23 cellular contexts compared by ENCODE assay signal in the genomic region with DNA sequence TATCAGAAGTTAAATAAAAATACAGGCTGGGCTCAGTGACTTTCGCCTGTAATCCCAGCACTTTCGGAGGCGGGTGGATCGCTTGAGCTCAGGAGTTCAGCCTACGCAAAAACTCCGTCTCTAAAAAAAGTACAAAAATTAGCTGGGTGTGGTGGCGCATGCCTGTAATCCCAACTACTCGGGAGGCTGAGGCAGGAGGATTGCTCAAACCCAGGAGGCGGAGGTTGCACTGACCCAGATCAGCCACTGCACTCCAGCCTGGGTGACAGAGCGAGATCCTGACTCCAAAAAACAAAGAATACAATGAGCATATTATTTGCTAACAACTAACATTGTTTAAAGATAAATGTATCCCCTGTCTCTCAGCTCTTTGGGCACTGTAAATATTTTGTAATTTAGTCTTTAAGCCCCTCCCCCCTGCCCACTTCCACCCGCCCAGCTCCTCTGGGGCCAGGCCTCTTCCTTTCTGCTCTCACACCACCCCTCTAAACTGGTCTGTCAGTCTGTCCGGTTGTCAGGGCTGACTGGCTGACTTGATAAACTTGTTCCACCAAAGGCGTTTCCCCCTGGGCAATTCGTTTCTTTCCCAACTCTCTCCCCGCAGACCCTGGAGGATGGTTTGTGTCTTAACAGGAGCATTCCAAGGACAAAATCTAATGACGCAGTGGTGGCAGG.
DNase-seq lines count a peak whose midpoint lies in the region; ATAC-seq and TF ChIP-seq lines count a peak whose summit lies in the region.
"Had no signal": no experiment of that assay in that cellular context is flagged by ENCODE, and none has a peak within 500 bp of the region (broad histone marks: within the 10 kb centered on the region; RNA-seq: fewer than 3 reads in every experiment).

No MANE protein-coding gene starts in this region.

- H3K9me3 ChIP-seq in testis (no peaks in the 10 kb centered on the region), SK-N-SH (no peaks in the 10 kb centered on the region), GM23248 (ENCODE audit: low read depth) (no peaks in the 10 kb centered on the region)
- H3K9me3 ChIP-seq: pancreas, transverse colon had no signal

- 75 to 79% methylated on average over 16 of the region's 16 CpGs for WGBS in testis, 2 donors
- 90% methylated on average over 16 of the region's 16 CpGs for WGBS in SK-N-SH (ENCODE audit: low lambda C conversion rate)
- WGBS in GM23248 (ENCODE audit: low coverage in 1 of 2, low lambda C conversion rate in 2 of 2, missing lambda C conversion rate in 2 of 2), 2 experiments = 97 to 99% methylated on average over 16 of the region's 16 CpGs

- H3K27me3 ChIP-seq in testis = no peaks in the 10 kb centered on the region
- H3K27me3 ChIP-seq in SK-N-SH (ENCODE audit: insufficient read depth) = no peaks in the 10 kb centered on the region
- H3K27me3 ChIP-seq in GM23248 (replicated peaks; ENCODE audit: insufficient read depth) = no peaks in the 10 kb centered on the region
- H3K27me3 ChIP-seq: brain microvascular endothelial cell, pancreas, transverse colon had no signal

- H3K4me1 ChIP-seq in testis (peaks cover 65% of the 10 kb centered on the region), SK-N-SH (ENCODE audit: control insufficient read depth in 1 of 2, insufficient read depth in 2 of 2, low read depth in 1 of 2, low read length in 1 of 2) (peaks cover 11 to 18% of the 10 kb centered on the region in 2 experiments; a peak in 3 of 4 replicates), GM23248 (ENCODE audit: insufficient read depth) (peaks cover 26% of the 10 kb centered on the region)
- H3K4me1 ChIP-seq: pancreas had no signal

- H3F3A ChIP-seq in SK-N-SH (replicated peaks; ENCODE audit: insufficient read depth) = no peaks in the 10 kb centered on the region
- peaks cover 24% of the 10 kb centered on the region for H3F3A ChIP-seq in GM23248 (ENCODE audit: insufficient read depth)

- peak; percentile 41 for DNase-seq in MV-4-11 (lab: John Stamatoyannopoulos, UW)
- peak in 37 of 61 donors; percentile 15 to 69 (median 43) for DNase-seq in caudate nucleus (lab: John Stamatoyannopoulos, UW)
- DNase-seq in midbrain (lab: John Stamatoyannopoulos, UW) = peak; percentile 83
- DNase-seq in testis = peak; percentile 37
- DNase-seq in SK-N-SH = no peak
- DNase-seq in GM23248 = no peak
- DNase-seq: activated CD4-positive, alpha-beta T cell treated with anti-CD3 and anti-CD28 coated beads for 48 hours; activated CD8-positive, alpha-beta memory T cell treated with anti-CD3 and anti-CD28 coated beads, Interleukin-2, amount 10 ng/mL, durations not matched to agents 7 days and 5 days; brain microvascular endothelial cell; COR-L47; dermis blood vessel endothelial cell; foreskin fibroblast; kidney; mammary epithelial cell; NCI-H1105; NCI-H510A treated with DMSO at 0.1 percent for 48 hours; NK-92 treated with Interleukin-12 subunit alpha and Interleukin-12 subunit beta, amount 100 ng/mL, for 24 hours; pancreas; transverse colon had no signal

- no peak for TF ChIP-seq EP300 in SK-N-SH (IDR thresholded peaks at IDR 0.05; ENCODE audit: borderline replicate concordance in 1 of 2, low read depth in 1 of 2, low read length in 1 of 2)

- H3K79me2 ChIP-seq in SK-N-SH (ENCODE audit: insufficient read depth) = no peaks in the 10 kb centered on the region
- H3K79me2 ChIP-seq in GM23248 (ENCODE audit: insufficient read depth) = no peaks in the 10 kb centered on the region

- in situ Hi-C loops in GM23248 (cut with MboI) = no loop called here

- POLR2A ChIA-PET in SK-N-SH (lab: Yijun Ruan, JAX) = no interaction called here

- H3K4me3 ChIP-seq in testis = no peak overlapping the region
- H3K4me3 ChIP-seq in SK-N-SH (ENCODE audit: low read depth in 2 of 2, low read length in 1 of 2) = no peak overlapping the region
- no peak overlapping the region for H3K4me3 ChIP-seq in GM23248
- H3K4me3 ChIP-seq: pancreas, transverse colon had no signal

- H3K27ac ChIP-seq in caudate nucleus (ENCODE audit: low read depth, low read length) (peak overlapping the region; percentile 97), testis (peak overlapping the region; percentile 31 to 47), SK-N-SH (ENCODE audit: low read depth in 2 of 2, low read length in 1 of 2) (no peak overlapping the region), GM23248 (no peak overlapping the region)
- H3K27ac ChIP-seq: brain microvascular endothelial cell, KMS-11, pancreas had no signal

- TF ChIP-seq CTCF in testis (IDR thresholded peaks at IDR 0.05) = no peak
- no peak for TF ChIP-seq CTCF in SK-N-SH (IDR thresholded peaks at IDR 0.05)

- H3K4me2 ChIP-seq in SK-N-SH = no peak overlapping the region
- no peak overlapping the region for H3K4me2 ChIP-seq in GM23248 (ENCODE audit: unreplicated experiment)
- H3K4me2 ChIP-seq: KMS-11 had no signal

- intact Hi-C loops in testis (cut with DNase I; ENCODE audit: low total_unique reads) = no loop called here

- no peaks in the 10 kb centered on the region for H3K9me2 ChIP-seq in SK-N-SH
- no peaks in the 10 kb centered on the region for H3K9me2 ChIP-seq in GM23248 (ENCODE audit: insufficient read depth)

- ATAC-seq in GM21825 (IDR thresholded peaks at IDR 0.05; ENCODE audit: unreplicated experiment) = no peak
- ATAC-seq: activated CD8-positive, alpha-beta memory T cell treated with anti-CD3 and anti-CD28 coated beads, Interleukin-2, amount 10 ng/mL, durations not matched to agents 7 days and 5 days; HCT116; pancreas; stimulated activated effector memory CD8-positive, alpha-beta T cell treated with anti-CD3 and anti-CD28 coated beads, Interleukin-12 subunit alpha, Interleukin-12 subunit beta, amount 100 ng/mL, for 72 hours had no signal

- CTCF ChIA-PET in SK-N-SH (lab: Yijun Ruan, JAX) = no interaction called here

- no peak for TF ChIP-seq POLR2A in testis (IDR thresholded peaks at IDR 0.05)

- no peak overlapping the region for H3K9ac ChIP-seq in SK-N-SH
- H3K9ac ChIP-seq in GM23248 = no peak overlapping the region
- H3K9ac ChIP-seq: KMS-11 had no signal

- H3K36me3 ChIP-seq in testis (ENCODE audit: low read depth, missing control alignments) (no peaks in the 10 kb centered on the region), SK-N-SH (replicated peaks in 1 of 2; ENCODE audit: control insufficient read depth in 1 of 2, insufficient read depth in 2 of 2, low read length in 1 of 2) (no peaks in the 10 kb centered on the region), GM23248 (ENCODE audit: low read depth) (no peaks in the 10 kb centered on the region)
- H3K36me3 ChIP-seq: brain microvascular endothelial cell, pancreas, transverse colon had no signal

- H2AFZ ChIP-seq in SK-N-SH (ENCODE audit: low read depth) = no peak overlapping the region
- no peak overlapping the region for H2AFZ ChIP-seq in GM23248

- no peak for TF ChIP-seq RAD21 in SK-N-SH (IDR thresholded peaks at IDR 0.05; ENCODE audit: low read length)

- H4K20me1 ChIP-seq in SK-N-SH (ENCODE audit: insufficient read depth) (no peaks in the 10 kb centered on the region), GM23248 (ENCODE audit: insufficient read depth) (no peaks in the 10 kb centered on the region)

TF ChIP-seq in SK-N-SH, 30 proteins besides CTCF, POLR2A, EP300 and RAD21:
- TF ChIP-seq, protein P1, sequence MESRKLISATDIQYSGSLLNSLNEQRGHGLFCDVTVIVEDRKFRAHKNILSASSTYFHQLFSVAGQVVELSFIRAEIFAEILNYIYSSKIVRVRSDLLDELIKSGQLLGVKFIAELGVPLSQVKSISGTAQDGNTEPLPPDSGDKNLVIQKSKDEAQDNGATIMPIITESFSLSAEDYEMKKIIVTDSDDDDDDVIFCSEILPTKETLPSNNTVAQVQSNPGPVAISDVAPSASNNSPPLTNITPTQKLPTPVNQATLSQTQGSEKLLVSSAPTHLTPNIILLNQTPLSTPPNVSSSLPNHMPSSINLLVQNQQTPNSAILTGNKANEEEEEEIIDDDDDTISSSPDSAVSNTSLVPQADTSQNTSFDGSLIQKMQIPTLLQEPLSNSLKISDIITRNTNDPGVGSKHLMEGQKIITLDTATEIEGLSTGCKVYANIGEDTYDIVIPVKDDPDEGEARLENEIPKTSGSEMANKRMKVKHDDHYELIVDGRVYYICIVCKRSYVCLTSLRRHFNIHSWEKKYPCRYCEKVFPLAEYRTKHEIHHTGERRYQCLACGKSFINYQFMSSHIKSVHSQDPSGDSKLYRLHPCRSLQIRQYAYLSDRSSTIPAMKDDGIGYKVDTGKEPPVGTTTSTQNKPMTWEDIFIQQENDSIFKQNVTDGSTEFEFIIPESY (IDR thresholded peaks at IDR 0.05; ENCODE audit: borderline replicate concordance, low read depth) = no peak
- TF ChIP-seq MXI1 (IDR thresholded peaks at IDR 0.05; ENCODE audit: low read depth, low read length) (no peak), TEAD4 (IDR thresholded peaks at IDR 0.05; ENCODE audit: borderline replicate concordance, insufficient read depth) (no peak), NFIC (IDR thresholded peaks at IDR 0.05; ENCODE audit: borderline replicate concordance) (no peak), GABPA (IDR thresholded peaks at IDR 0.05; ENCODE audit: low read depth) (no peak), FOXJ3 (CRISPR knock-in tag; IDR thresholded peaks at IDR 0.05) (no peak), TCF12 (IDR thresholded peaks at IDR 0.05) (no peak), SIN3A (IDR thresholded peaks at IDR 0.05; ENCODE audit: borderline replicate concordance, low read depth, low read length) (no peak), JUND (IDR thresholded peaks at IDR 0.05) (no peak), EZH2phosphoT487 (IDR thresholded peaks at IDR 0.05; ENCODE audit: borderline replicate concordance, low read depth) (no peak), RXRA (IDR thresholded peaks at IDR 0.05; ENCODE audit: borderline replicate concordance, low read depth) (no peak), RCOR1 (IDR thresholded peaks at IDR 0.05; ENCODE audit: low read length) (no peak), GATA2 (CRISPR knock-in tag; IDR thresholded peaks at IDR 0.05) (no peak), YY1 (IDR thresholded peaks at IDR 0.05; ENCODE audit: low read depth) (no peak), SMC3 (IDR thresholded peaks at IDR 0.05; ENCODE audit: low read depth, low read length) (no peak)
- TF ChIP-seq, protein P2, sequence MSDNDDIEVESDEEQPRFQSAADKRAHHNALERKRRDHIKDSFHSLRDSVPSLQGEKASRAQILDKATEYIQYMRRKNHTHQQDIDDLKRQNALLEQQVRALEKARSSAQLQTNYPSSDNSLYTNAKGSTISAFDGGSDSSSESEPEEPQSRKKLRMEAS (IDR thresholded peaks at IDR 0.05; ENCODE audit: low read depth) = no peak

Comparison
In these comparisons a context has a peak if more than half of its experiments do, and no peak if none do; other contexts are left out.
1. DNase-seq: peak in MV-4-11 (single experiment), caudate nucleus (37 of 61), midbrain (single experiment) and testis (single experiment); none in SK-N-SH (single experiment) and GM23248 (single experiment).
2. H3K27ac ChIP-seq: peak in caudate nucleus (single experiment) and testis (2 of 2); none in SK-N-SH (0 of 2) and GM23248 (single experiment).